Comparison of ENCODE assay signal across 6 cellular contexts in genomic region chr9:36175209-36175608, GRCh38. TPM values are rescaled to one million over a fixed set of nuclear protein-coding genes. Genes with fewer than 3 reads are reported as not detected.
"Had no signal": no experiment of that assay in that cellular context is flagged by ENCODE, and none has a peak within 500 bp of the region (broad histone marks: within the 10 kb centered on the region; RNA-seq: fewer than 3 reads in every experiment).

No MANE protein-coding gene starts in this region.

RNA-seq across cellular contexts. Expression of gene CCIN, which starts 6.0 kb away (rescaled TPM):
- total RNA-seq: OCI-LY7, PC-9, Peyer's patch, Right ventricle myocardium inferior, Right ventricle myocardium superior, SK-MEL-5 had no signal

RNA-seq across cellular contexts. Expression of gene GLIPR2, which starts 38.7 kb away (rescaled TPM):
- total RNA-seq: OCI-LY7 had no signal
